Comparison of ENCODE assay signal across 14 cellular contexts in genomic region chr10:36801660-36802059, GRCh38.
"Had no signal": no experiment of that assay in that cellular context is flagged by ENCODE, and none has a peak within 500 bp of the region (broad histone marks: within the 10 kb centered on the region; RNA-seq: fewer than 3 reads in every experiment).

No MANE protein-coding gene starts in this region.

- ATAC-seq: activated naive CD8-positive, alpha-beta T cell treated with anti-CD3 and anti-CD28 coated beads, Interleukin-2, amount 50 U/mL, for 24 hours; natural killer cell treated with Interleukin-12 subunit alpha and Interleukin-12 subunit beta and Interleukin-15 and Interleukin-18, amount 100 ng/mL, for 72 hours; psoas muscle; WTC11 had no signal

- DNase-seq: activated CD4-positive, alpha-beta T cell treated with anti-CD3 and anti-CD28 coated beads, Interleukin-2, amount 10 ng/mL, durations not matched to agents 24 days and 14 days; activated naive CD4-positive, alpha-beta T cell; activated naive CD8-positive, alpha-beta T cell treated with anti-CD3 and anti-CD28 coated beads, Interleukin-2, amount 50 U/mL, for 24 hours; body of pancreas; dermis blood vessel endothelial cell; glutamatergic neuron; mammary epithelial cell; psoas muscle; stimulated activated CD4-positive, alpha-beta T cell treated with anti-CD3 and anti-CD28 coated beads, Interleukin-12 subunit alpha, Interleukin-12 subunit beta, amount 100 ng/mL, for 4 hours; stimulated activated CD4-positive, alpha-beta T cell treated with anti-CD3 and anti-CD28 coated beads, Interleukin-2, amount 100 ng/mL, for 48 hours; stimulated activated naive CD4-positive, alpha-beta T cell treated with Interleukin-2 at 50 U/mL for 16 hours; T1000 had no signal
